Comparison of ENCODE assay signal across 12 cellular contexts in genomic region chr13:42924290-42924803, GRCh38.
DNase-seq lines count a peak whose midpoint lies in the region; ATAC-seq and TF ChIP-seq lines count a peak whose summit lies in the region.
"Had no signal": no experiment of that assay in that cellular context is flagged by ENCODE, and none has a peak within 500 bp of the region (broad histone marks: within the 10 kb centered on the region; RNA-seq: fewer than 3 reads in every experiment).

No MANE protein-coding gene starts in this region.

- TF ChIP-seq CTCF in LNCaP clone FGC (IDR thresholded peaks at IDR 0.05; ENCODE audit: control insufficient read depth, extremely low read depth, insufficient read depth), result no peak

- DNase-seq in LNCaP clone FGC (ENCODE audit: low read depth), result peak; percentile 99
- peak; percentile 79 for DNase-seq in NCI-H146 (lab: John Stamatoyannopoulos, UW)
- DNase-seq in NCI-H345 treated with DMSO at 0.1 percent for 48 hours (lab: John Stamatoyannopoulos, UW; ENCODE audit: unreplicated experiment), result peak; percentile 25
- peak; percentile 61 for DNase-seq in left kidney (ENCODE audit: low read depth, low spot score)
- DNase-seq in NCI-H1048 (lab: John Stamatoyannopoulos, UW), result no peak
- no peak for DNase-seq in NCI-H526 (lab: John Stamatoyannopoulos, UW)
- DNase-seq: DMS 273 treated with DMSO at 0.1 percent for 48 hours, MM.1S, NCI-H2029 had no signal

- ATAC-seq in HG03095 (IDR thresholded peaks at IDR 0.05; ENCODE audit: unreplicated experiment) (no peak), GM18868 (IDR thresholded peaks at IDR 0.05; ENCODE audit: unreplicated experiment) (no peak)
- ATAC-seq: SK-N-SH treated with all-trans-retinoic acid at 6 μM for 48 hours had no signal

- H3K4me3 ChIP-seq in LNCaP clone FGC (ENCODE audit: low read depth, low read length), result no peak overlapping the region

Comparison
In these comparisons a context has a peak if more than half of its experiments do, and no peak if none do; other contexts are left out.
1. DNase-seq: peak in LNCaP clone FGC (single experiment), NCI-H146 (single experiment), NCI-H345 treated with DMSO at 0.1 percent for 48 hours (single experiment) and left kidney (single experiment); none in NCI-H1048 (single experiment) and NCI-H526 (0 of 2).